In the genomic region with DNA sequence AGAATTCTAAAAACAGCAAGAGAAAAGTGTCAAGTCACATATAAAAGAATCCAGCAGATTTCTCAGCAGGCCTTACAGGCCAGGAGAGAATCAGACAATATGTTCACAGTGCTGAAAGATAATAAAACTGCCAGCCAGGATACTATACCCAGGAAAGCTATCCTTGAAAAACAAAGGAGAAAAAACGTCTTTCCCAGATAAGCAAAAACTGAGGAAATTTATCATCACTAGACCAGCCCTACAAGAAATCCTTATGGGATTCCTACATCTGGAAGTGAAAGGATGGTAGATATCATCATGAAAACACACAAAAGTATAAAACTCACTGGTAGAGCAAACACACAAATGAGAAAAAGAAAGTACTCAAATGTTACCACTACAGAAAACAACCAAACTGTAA, we compare ENCODE assay signal across 33 cellular contexts. TPM values are rescaled to one million over a fixed set of nuclear protein-coding genes. Genes with fewer than 3 reads are reported as not detected.
"Had no signal": no experiment of that assay in that cellular context is flagged by ENCODE, and none has a peak within 500 bp of the region (broad histone marks: within the 10 kb centered on the region; RNA-seq: fewer than 3 reads in every experiment).

No MANE protein-coding gene starts in this region.

- H3K27ac ChIP-seq: ascending aorta, cardiac muscle cell, VCaP had no signal

- FAIRE-seq: bronchial epithelial cell, TTC549 had no signal

- ATAC-seq: activated CD4-positive, alpha-beta T cell treated with anti-CD3 and anti-CD28 coated beads for 36 hours; activated CD8-positive, alpha-beta memory T cell treated with anti-CD3 and anti-CD28 coated beads, Interleukin-2, amount 10 ng/mL, durations not matched to agents 7 days and 5 days; activated CD8-positive, alpha-beta T cell treated with anti-CD3 and anti-CD28 coated beads, Interleukin-2, amount 10 ng/mL, durations not matched to agents 7 days and 5 days; activated naive CD8-positive, alpha-beta T cell treated with anti-CD3 and anti-CD28 coated beads, Interleukin-2, amount 50 U/mL, for 24 hours had no signal

- DNase-seq: activated B cell treated with CpG ODN at 0.5 μM for 24 hours; activated CD4-positive, alpha-beta memory T cell treated with anti-CD3 and anti-CD28 coated beads, Interleukin-2, amount 10 ng/mL, durations not matched to agents 7 days and 5 days; activated CD4-positive, alpha-beta T cell treated with anti-CD3 and anti-CD28 coated beads for 1 hour; activated CD4-positive, alpha-beta T cell treated with anti-CD3 and anti-CD28 coated beads for 36 hours; activated CD4-positive, alpha-beta T cell treated with anti-CD3 and anti-CD28 coated beads for 48 hours; activated CD4-positive, alpha-beta T cell treated with anti-CD3 and anti-CD28 coated beads, Interleukin-2, amount 10 ng/mL, durations not matched to agents 7 days and 5 days; activated CD4-positive, alpha-beta T cell treated with anti-CD3 and anti-CD28 coated beads, Interleukin-2, amount 50 U/mL, for 48 hours; activated CD8-positive, alpha-beta memory T cell treated with anti-CD3 and anti-CD28 coated beads for 24 hours; activated CD8-positive, alpha-beta memory T cell treated with anti-CD3 and anti-CD28 coated beads, Interleukin-2, amount 10 ng/mL, durations not matched to agents 7 days and 5 days; activated CD8-positive, alpha-beta memory T cell treated with anti-CD3 and anti-CD28 coated beads, Interleukin-2, amount 50 U/mL, for 48 hours; activated CD8-positive, alpha-beta T cell treated with anti-CD3 and anti-CD28 coated beads, Interleukin-2, amount 10 ng/mL, durations not matched to agents 7 days and 5 days; activated effector memory CD4-positive, alpha-beta T cell treated with Interleukin-2 at 50 U/mL for 16 hours; activated gamma-delta T cell; activated naive CD4-positive, alpha-beta T cell treated with anti-CD3 and anti-CD28 coated beads, Interleukin-2, amount 10 ng/mL, durations not matched to agents 7 days and 5 days; activated naive CD4-positive, alpha-beta T cell treated with Interleukin-2 at 50 U/mL for 16 hours; activated naive CD8-positive, alpha-beta T cell treated with anti-CD3 and anti-CD28 coated beads, Interleukin-2, amount 10 ng/mL, durations not matched to agents 7 days and 5 days; activated naive CD8-positive, alpha-beta T cell treated with anti-CD3 and anti-CD28 coated beads, Interleukin-2, amount 50 U/mL, for 24 hours; activated T-cell treated with anti-CD3 and anti-CD28 coated beads, Interleukin-2, amount 50 U/mL, for 24 hours; activated T-cell treated with anti-CD3 and anti-CD28 coated beads, Interleukin-2, amount 50 U/mL, for 48 hours; amygdala; anterior cingulate cortex; caudate nucleus; cerebellar nuclear complex; T-helper 1 cell; T-helper 2 cell; T-helper 9 cell had no signal

- H3K27me3 ChIP-seq: ascending aorta, cardiac muscle cell had no signal

- H3K36me3 ChIP-seq: ascending aorta, cardiac muscle cell had no signal

- H3K4me1 ChIP-seq: ascending aorta had no signal

- H3K4me3 ChIP-seq: ascending aorta, cardiac muscle cell had no signal

RNA-seq across cellular contexts. Expression of gene UTS2, which starts 25.2 kb away (rescaled TPM):
- total RNA-seq: activated CD4-positive, alpha-beta T cell treated with anti-CD3 and anti-CD28 coated beads for 36 hours; activated T-helper 2 cell treated with anti-CD3 and anti-CD28 coated beads, Interferon-gamma antibody, Interleukin-2, Interleukin-4, amounts not matched to agents 10 μg/mL and 5 μg/mL and 100 μg/mL, durations not matched to agents 14 hours and 24 hours and 36 hours; ascending aorta; bronchial epithelial cell; cardiac muscle cell; chondrocyte had no signal
- polyA plus RNA-seq: cardiac muscle cell had no signal
